In the genomic region with DNA sequence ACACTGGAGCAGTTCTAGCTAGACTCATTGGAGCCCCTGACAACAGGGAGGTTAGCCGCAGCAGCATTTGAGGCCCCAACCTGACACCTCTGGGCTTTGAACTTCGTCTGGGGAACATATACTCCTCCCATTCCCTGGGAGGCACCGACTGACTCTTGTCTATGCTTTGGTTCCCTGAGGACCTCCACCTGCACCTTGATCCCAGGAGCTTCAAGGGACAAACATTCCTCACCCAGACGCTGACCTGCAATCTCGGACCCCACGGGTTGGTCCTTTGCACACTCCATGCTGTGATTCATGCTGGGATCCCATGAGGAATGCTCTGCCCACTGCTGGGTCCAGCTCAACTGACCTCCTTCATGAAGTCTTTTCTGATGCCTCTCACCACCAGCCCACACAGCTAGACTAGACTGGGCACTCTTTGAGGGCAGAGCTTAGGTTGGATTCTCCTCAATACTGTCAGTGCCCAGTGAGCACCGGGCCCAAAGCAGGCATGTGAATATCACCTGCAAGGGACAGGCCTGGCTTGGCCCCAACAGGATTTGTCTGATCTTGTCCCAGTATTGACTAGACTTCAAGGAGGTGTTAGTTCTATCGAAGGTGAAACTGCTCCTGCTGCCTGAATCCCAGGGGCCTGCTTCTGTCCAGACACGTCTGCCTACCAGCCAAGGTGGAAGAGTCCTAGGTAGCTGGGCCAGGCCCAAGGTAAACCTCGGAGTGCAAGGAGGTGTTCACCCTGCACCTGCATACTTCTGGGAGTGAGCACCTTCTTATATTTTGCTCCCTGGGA, we compare ENCODE assay signal across 14 cellular contexts. TPM values are rescaled to one million over a fixed set of nuclear protein-coding genes. Genes with fewer than 3 reads are reported as not detected.
DNase-seq lines count a peak whose midpoint lies in the region; ATAC-seq, FAIRE-seq and TF ChIP-seq lines count a peak whose summit lies in the region.
"Had no signal": no experiment of that assay in that cellular context is flagged by ENCODE, and none has a peak within 500 bp of the region (broad histone marks: within the 10 kb centered on the region; RNA-seq: fewer than 3 reads in every experiment).

No MANE protein-coding gene starts in this region.

- H3K4me2 ChIP-seq in mammary epithelial cell (ENCODE audit: insufficient read depth, low read depth, low read length): no peak overlapping the region
- H3K4me2 ChIP-seq in HepG2 (ENCODE audit: low read depth, low read length): no peak overlapping the region

- POLR2A ChIA-PET in HepG2 (lab: Yijun Ruan, JAX): no interaction called here

- BruUV-seq in mammary epithelial cell (replicated peaks; lab: Mats Ljungman, UMichigan) (no TSS peak), HepG2 (replicated peaks; lab: Mats Ljungman, UMichigan) (no TSS peak)

- CTCF ChIA-PET in mammary epithelial cell (lab: Charles Lee; ENCODE audit: low non-redundant PET) (interaction anchor here (0.5 to 0.7 kb wide), 3 partner anchors 25 to 442 kb away, joined by 3 to 30 read pairs (median 4); no protein-coding TSS in a partner anchor), HepG2 (lab: Yijun Ruan, JAX; ENCODE audit: low intra/inter-chr PET ratio, low total read pairs) (no interaction called here)

- H4K20me1 ChIP-seq in mammary epithelial cell (ENCODE audit: insufficient read depth, low read length): no peaks in the 10 kb centered on the region
- no peaks in the 10 kb centered on the region for H4K20me1 ChIP-seq in HepG2 (ENCODE audit: insufficient read depth, low read length)

- no peaks in the 10 kb centered on the region for H3K79me2 ChIP-seq in mammary epithelial cell (ENCODE audit: insufficient read depth, low read length)
- no peaks in the 10 kb centered on the region for H3K79me2 ChIP-seq in HepG2 (ENCODE audit: insufficient read depth, low read length)

- H3K27me3 ChIP-seq in mammary epithelial cell (ENCODE audit: insufficient read depth, low read length) (peaks cover 2% of the 10 kb centered on the region), HepG2 (ENCODE audit: control insufficient read depth in 1 of 2, insufficient read depth in 2 of 2, low read length in 2 of 2) (peaks cover 1 to 36% of the 10 kb centered on the region in 2 experiments; a peak in 3 of 5 replicates), suprapubic skin (peaks cover 9% of the 10 kb centered on the region)

- in situ Hi-C loops in mammary epithelial cell (cut with MboI; ENCODE audit: low sequenced_read_pairs in 2 of 2): no loop called here
- in situ Hi-C loops in HepG2 (cut with HindIII; ENCODE audit: extremely low pct_ligation_motif_present, low pct_unique_long_range_greater_than_20kb): no loop called here

- no peak for TF ChIP-seq CTCF in LNCaP clone FGC (IDR thresholded peaks at IDR 0.05; ENCODE audit: control insufficient read depth, extremely low read depth, insufficient read depth)
- TF ChIP-seq CTCF in mammary epithelial cell (conservative IDR thresholded peaks at IDR 0.05 in 1 of 2, IDR thresholded peaks at IDR 0.05 in 1 of 2; ENCODE audit: extremely low read depth in 1 of 2, insufficient read depth in 1 of 2, low read depth in 1 of 2, low read length in 2 of 2): no peak
- no peak for TF ChIP-seq CTCF in HepG2 (CRISPR knock-in tag; IDR thresholded peaks at IDR 0.05)
- no peak for TF ChIP-seq CTCF in suprapubic skin (IDR thresholded peaks at IDR 0.05)

- H3K4me1 ChIP-seq in mammary epithelial cell (ENCODE audit: insufficient read depth, low read length) (peaks cover 11% of the 10 kb centered on the region), HepG2 (ENCODE audit: insufficient read depth, low read length) (peaks cover 7% of the 10 kb centered on the region; the same call in 1 of the 2 replicates), suprapubic skin (peaks cover 8% of the 10 kb centered on the region)

- TF ChIP-seq RAD21 in HepG2 (CRISPR knock-in tag; IDR thresholded peaks at IDR 0.05): no peak

- no peak for FAIRE-seq in HepG2 (lab: Jason Lieb, UNC)
- FAIRE-seq: H54 had no signal

- no peak overlapping the region for H3K4me3 ChIP-seq in LNCaP clone FGC (ENCODE audit: low read depth, low read length)
- no peak overlapping the region for H3K4me3 ChIP-seq in mammary epithelial cell (replicated peaks in 1 of 3; ENCODE audit: insufficient read depth in 1 of 3, low read depth in 2 of 3, low read length in 3 of 3)
- no peak overlapping the region for H3K4me3 ChIP-seq in HepG2 (replicated peaks in 1 of 3; ENCODE audit: insufficient read depth in 1 of 3, low read depth in 2 of 3, low read length in 3 of 3)
- no peak overlapping the region for H3K4me3 ChIP-seq in suprapubic skin

- TF ChIP-seq EP300 in HepG2 (IDR thresholded peaks at IDR 0.05; ENCODE audit: low read depth in 2 of 2, low read length in 2 of 2) (no peak), HepG2 (CRISPR knock-in tag; IDR thresholded peaks at IDR 0.05; ENCODE audit: borderline replicate concordance) (no peak), suprapubic skin (IDR thresholded peaks at IDR 0.05) (no peak)

- 52% methylated on average over 8 of the region's 10 CpGs for WGBS in mammary epithelial cell (ENCODE audit: low coverage, missing lambda C conversion rate)
- 17% methylated on average over 6 of the region's 10 CpGs for WGBS in HepG2 (ENCODE audit: low lambda C conversion rate)
- 58% methylated on average over 7 of the region's 10 CpGs for WGBS in suprapubic skin

- dilution Hi-C loops in mammary epithelial cell (cut with HindIII; ENCODE audit: low sequenced_read_pairs): no loop called here

- H3K27ac ChIP-seq in mammary epithelial cell (ENCODE audit: insufficient read depth, low read depth, low read length) (no peak overlapping the region), HepG2 (ENCODE audit: extremely low read length, insufficient read depth, low read length) (no peak overlapping the region), suprapubic skin (peak overlapping the region; percentile 38)

- H3K36me3 ChIP-seq in mammary epithelial cell (ENCODE audit: insufficient read depth, low read length) (no peaks in the 10 kb centered on the region), HepG2 (replicated peaks in 1 of 2; ENCODE audit: control insufficient read depth in 1 of 2, insufficient read depth in 2 of 2, low read length in 2 of 2) (no peaks in the 10 kb centered on the region), suprapubic skin (no peaks in the 10 kb centered on the region)

- DNase-seq in LNCaP clone FGC (ENCODE audit: low read depth) (peak; percentile 59), mammary epithelial cell (peak; percentile 91), HepG2 (ENCODE audit: low spot score) (no peak), suprapubic skin (ENCODE audit: low spot score in 2 of 2) (peak in 1 of 2 donors; percentile 65)
- no peak for DNase-seq in stimulated activated CD4-positive, alpha-beta T cell treated with anti-CD3 and anti-CD28 coated beads, Interleukin-15, amount 100 ng/mL, for 24 hours
- no peak for DNase-seq in stimulated activated CD4-positive, alpha-beta T cell treated with anti-CD3 and anti-CD28 coated beads, Interleukin-12 subunit alpha, Interleukin-12 subunit beta, amount 100 ng/mL, for 4 hours
- DNase-seq in stimulated activated CD4-positive, alpha-beta T cell treated with anti-CD3 and anti-CD28 coated beads, Interleukin-4, amount 100 ng/mL, for 4 hours: no peak
- DNase-seq: Caco-2; CD4-positive, CD25-positive, alpha-beta regulatory T cell; Kasumi-1; NCI-H187; NCI-H446 treated with DMSO at 0.1 percent for 48 hours; PC-3 had no signal

- H2AFZ ChIP-seq in mammary epithelial cell (ENCODE audit: low read depth, low read length): no peak overlapping the region
- no peak overlapping the region for H2AFZ ChIP-seq in HepG2 (ENCODE audit: low read length)

- no peaks in the 10 kb centered on the region for H3K9me3 ChIP-seq in mammary epithelial cell (replicated peaks; ENCODE audit: insufficient read depth, low read length)
- H3K9me3 ChIP-seq in HepG2 (ENCODE audit: low read length): no peaks in the 10 kb centered on the region
- no peaks in the 10 kb centered on the region for H3K9me3 ChIP-seq in suprapubic skin
- H3K9me3 ChIP-seq: Caco-2 had no signal

- peak; percentile 54 for ATAC-seq in HepG2
- ATAC-seq: PC-3 had no signal

- H3K9ac ChIP-seq in mammary epithelial cell (ENCODE audit: insufficient read depth, low read length) (no peak overlapping the region), HepG2 (ENCODE audit: insufficient read depth, low read depth, low read length) (no peak overlapping the region)

- intact Hi-C loops in mammary epithelial cell (cut with micrococcal nuclease) (loop anchor here (1.0 to 2.0 kb wide), 2 partner anchors 14 to 47 kb away; no protein-coding TSS in a partner anchor), HepG2 (cut with micrococcal nuclease; ENCODE audit: unreplicated experiment) (no loop called here)

- TF ChIP-seq POLR2A in HepG2 (IDR thresholded peaks at IDR 0.05; ENCODE audit: insufficient read depth in 1 of 2, low read depth in 2 of 2, low read length in 2 of 2) (no peak), suprapubic skin (IDR thresholded peaks at IDR 0.05) (no peak)

TF ChIP-seq in HepG2, 621 proteins besides CTCF, POLR2A, EP300 and RAD21 (continues in another document):
- TF ChIP-seq RFX5 (IDR thresholded peaks at IDR 0.05; ENCODE audit: low read depth, low read length) (no peak), SKI (IDR thresholded peaks at IDR 0.05; ENCODE audit: partially characterized antibody) (no peak)

RNA-seq across cellular contexts. Expression of a gene that starts 51.8 kb away (rescaled TPM):
- total RNA-seq in mammary epithelial cell: 10 to 100 TPM; 24.0 to 32.4 TPM
- polyA plus RNA-seq in mammary epithelial cell: 7.0 TPM
- polyA minus RNA-seq in mammary epithelial cell: 6.4 TPM
- 7.1 and 12.0 TPM in 2 replicates for total RNA-seq in HepG2 (2016; rRNA removed; fragmentation: Illumina TruSeq; extraction: Trizol)
- total RNA-seq in HepG2 (2016; cell fraction: cytosol; rRNA removed; fragmentation: Illumina TruSeq; extraction: Trizol; ENCODE audit: low read depth): 0.51 and 0.71 TPM in 2 replicates
- total RNA-seq in HepG2 (2016; cell fraction: insoluble cytoplasmic fraction; rRNA removed; fragmentation: Illumina TruSeq; extraction: Trizol): 10.2 and 10.7 TPM in 2 replicates
- total RNA-seq in HepG2 (2016; cell fraction: membrane; rRNA removed; fragmentation: Illumina TruSeq; extraction: Trizol): 2.3 and 3.3 TPM in 2 replicates
- 7.2 and 11.1 TPM in 2 replicates for total RNA-seq in HepG2 (2016; cell fraction: nucleus; rRNA removed; fragmentation: Illumina TruSeq; extraction: Trizol)
- polyA plus RNA-seq in HepG2 (2011; rRNA removed): 6.9 and 31.4 TPM in 2 replicates
- polyA plus RNA-seq in HepG2 (2011; cell fraction: cytosol; rRNA removed): 3.4 and 4.4 TPM in 2 replicates
- polyA plus RNA-seq in HepG2 (2011; cell fraction: nucleus; rRNA removed): 6.3 and 6.5 TPM in 2 replicates
- 4.7 and 5.8 TPM in 2 replicates for polyA plus RNA-seq in HepG2 (2012)
- 0.08 and 0.10 TPM in 2 replicates for polyA plus RNA-seq in HepG2 (2016; cell fraction: cytosol; fragmentation: Illumina TruSeq; extraction: Trizol; ENCODE audit: low read depth)
- polyA plus RNA-seq in HepG2 (2016; cell fraction: insoluble cytoplasmic fraction; fragmentation: Illumina TruSeq; extraction: Trizol; ENCODE audit: low read depth): 4.9 and 6.7 TPM in 2 replicates
- 0.66 and 0.76 TPM in 2 replicates for polyA plus RNA-seq in HepG2 (2016; cell fraction: membrane; fragmentation: Illumina TruSeq; extraction: Trizol; ENCODE audit: low read depth)
- 10.4 and 12.2 TPM in 2 replicates for polyA plus RNA-seq in HepG2 (2016; cell fraction: nucleus; fragmentation: Illumina TruSeq; extraction: Trizol; ENCODE audit: insufficient read depth, low read depth)
- polyA minus RNA-seq in HepG2 (2011; rRNA and poly(A)+ RNA removed; ENCODE audit: low replicate concordance): 9.9 and 46.2 TPM in 2 replicates
- 4.0 and 10.6 TPM in 2 replicates for polyA minus RNA-seq in HepG2 (2011; cell fraction: cytosol; rRNA and poly(A)+ RNA removed)
- polyA minus RNA-seq in HepG2 (2011; cell fraction: nucleus; rRNA and poly(A)+ RNA removed): 7.5 and 9.6 TPM in 2 replicates
- 10 to 100 TPM; 21.2 to 46.1 (median 32.2) TPM for total RNA-seq in suprapubic skin

Comparison
In these comparisons a context has a peak if more than half of its experiments do, and no peak if none do; other contexts are left out.
1. DNase-seq: peak in LNCaP clone FGC (single experiment) and mammary epithelial cell (single experiment); none in HepG2 (single experiment), stimulated activated CD4-positive, alpha-beta T cell treated with anti-CD3 and anti-CD28 coated beads, Interleukin-15, amount 100 ng/mL, for 24 hours (single experiment), stimulated activated CD4-positive, alpha-beta T cell treated with anti-CD3 and anti-CD28 coated beads, Interleukin-12 subunit alpha, Interleukin-12 subunit beta, amount 100 ng/mL, for 4 hours (single experiment) and stimulated activated CD4-positive, alpha-beta T cell treated with anti-CD3 and anti-CD28 coated beads, Interleukin-4, amount 100 ng/mL, for 4 hours (0 of 2).